In the genomic region with DNA sequence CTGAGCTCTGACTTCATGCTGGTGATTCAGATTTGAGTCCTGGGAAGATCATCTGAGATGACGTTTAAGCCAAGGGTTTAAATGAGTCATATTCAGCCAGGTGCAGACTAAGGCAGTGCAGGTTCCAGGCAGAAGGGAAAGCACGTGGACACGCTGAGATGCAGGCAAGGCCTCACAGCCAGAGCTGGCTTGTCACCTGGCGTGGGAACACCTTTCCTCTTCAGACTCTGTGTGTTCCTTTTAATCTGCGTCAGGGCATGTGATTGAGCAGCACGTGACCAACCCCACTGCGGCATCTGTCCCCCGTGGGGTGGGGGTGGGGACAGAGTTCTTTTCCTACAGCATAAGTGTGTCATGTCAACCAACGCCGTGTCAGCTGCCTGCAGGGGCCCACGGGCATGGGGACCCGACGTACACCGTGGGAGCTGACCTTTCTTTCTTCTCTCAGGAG, we compare ENCODE assay signal across 9 cellular contexts. TPM values are rescaled to one million over a fixed set of nuclear protein-coding genes. Genes with fewer than 3 reads are reported as not detected.
DNase-seq lines count a peak whose midpoint lies in the region; ATAC-seq, FAIRE-seq and TF ChIP-seq lines count a peak whose summit lies in the region.
"Had no signal": no experiment of that assay in that cellular context is flagged by ENCODE, and none has a peak within 500 bp of the region (broad histone marks: within the 10 kb centered on the region; RNA-seq: fewer than 3 reads in every experiment).

No MANE protein-coding gene starts in this region.

- no peaks in the 10 kb centered on the region for H3K9me3 ChIP-seq in CD8-positive, alpha-beta memory T cell (ENCODE audit: low read length)

- no peak overlapping the region for H3K4me3 Mint-ChIP-seq in CD8-positive, alpha-beta memory T cell
- H3K4me3 Mint-ChIP-seq: brain had no signal

- POLR2A ChIA-PET in CD8-positive, alpha-beta memory T cell (lab: Charles Lee): interaction anchor here (1.4 kb wide), 1 partner anchor 13 kb away, joined by 5 read pairs; a partner anchor contains a TSS

- H3K27ac Mint-ChIP-seq in CD8-positive, alpha-beta memory T cell: no peak overlapping the region

- no peaks in the 10 kb centered on the region for H3K4me1 ChIP-seq in CD8-positive, alpha-beta memory T cell (ENCODE audit: insufficient read depth, low read length)

- H3K27me3 Mint-ChIP-seq in CD8-positive, alpha-beta memory T cell: no peaks in the 10 kb centered on the region
- H3K27me3 Mint-ChIP-seq: brain had no signal

- CTCF ChIA-PET in CD8-positive, alpha-beta memory T cell (lab: Charles Lee): no interaction called here

- 0 out of 2 replicates have a peak, but pooled peaks have one; percentile 22 for TF ChIP-seq POLR2A in GM12892 (IDR thresholded peaks at IDR 0.05; ENCODE audit: low read depth, low read length)

- peaks cover 0 to 34% (median 8%) of the 10 kb centered on the region in 3 donors for H3K36me3 Mint-ChIP-seq in CD8-positive, alpha-beta memory T cell

- no peaks in the 10 kb centered on the region for H3K9me3 Mint-ChIP-seq in CD8-positive, alpha-beta memory T cell
- H3K9me3 Mint-ChIP-seq: brain had no signal

- FAIRE-seq in GM12892 (lab: Jason Lieb, UNC): peak; percentile 81

- H3K4me3 ChIP-seq in CD8-positive, alpha-beta memory T cell (ENCODE audit: low read length): no peak overlapping the region

- ATAC-seq in GM21737 (IDR thresholded peaks at IDR 0.05; ENCODE audit: unreplicated experiment) (peak; percentile 52), GM19324 (IDR thresholded peaks at IDR 0.05; ENCODE audit: low FRiP score, unreplicated experiment) (no peak)

- peaks cover 0 to 10% (median 5%) of the 10 kb centered on the region in 3 donors for H3K4me1 Mint-ChIP-seq in CD8-positive, alpha-beta memory T cell

- no peaks in the 10 kb centered on the region for H3K27me3 ChIP-seq in CD8-positive, alpha-beta memory T cell (ENCODE audit: insufficient read depth, low read length, poor library complexity, severe bottlenecking)

- DNase-seq in GM12892 (ENCODE audit: insufficient read length): no peak
- peak; percentile 13 to 15 for DNase-seq in SHP77 (lab: John Stamatoyannopoulos, UW)
- DNase-seq in kidney tubule cell (ENCODE audit: low spot score): peak; percentile 92
- DNase-seq in CD8-positive, alpha-beta memory T cell: no peak
- no peak for DNase-seq in OCI-M1 (lab: John Stamatoyannopoulos, UW)
- DNase-seq in T1000 (lab: John Stamatoyannopoulos, UW): no peak

- H3K27ac ChIP-seq in CD8-positive, alpha-beta memory T cell (ENCODE audit: low read depth, low read length): no peak overlapping the region

- peaks cover 9% of the 10 kb centered on the region for H3K36me3 ChIP-seq in CD8-positive, alpha-beta memory T cell (ENCODE audit: insufficient read depth, low read length)

RNA-seq across cellular contexts. Expression of a gene that starts 10.7 kb away (rescaled TPM):
- not detected for polyA plus RNA-seq in GM12892 (2012; ENCODE audit: missing spikeins)
- total RNA-seq in CD8-positive, alpha-beta memory T cell: not detected
- not detected for polyA plus RNA-seq in CD8-positive, alpha-beta memory T cell

RNA-seq across cellular contexts. Expression of a gene that starts 12.6 kb away (rescaled TPM):
- polyA plus RNA-seq in GM12892 (2012; ENCODE audit: missing spikeins): 133 TPM
- 10 to 100 TPM; 47.4 to 50.1 TPM for total RNA-seq in CD8-positive, alpha-beta memory T cell
- 53.1 TPM for polyA plus RNA-seq in CD8-positive, alpha-beta memory T cell

RNA-seq across cellular contexts. Expression of a gene that starts 19.8 kb away (rescaled TPM):
- polyA plus RNA-seq in GM12892 (2012; ENCODE audit: missing spikeins): 7.0 TPM
- total RNA-seq in CD8-positive, alpha-beta memory T cell: 10 to 100 TPM; 14.5 to 15.8 TPM
- polyA plus RNA-seq in CD8-positive, alpha-beta memory T cell: 21.7 TPM

RNA-seq across cellular contexts. Expression of a gene that starts 48.1 kb away (rescaled TPM):
- polyA plus RNA-seq in GM12892 (2012; ENCODE audit: missing spikeins): 68.4 TPM
- 100 to 1,000 TPM; 147 to 156 TPM for total RNA-seq in CD8-positive, alpha-beta memory T cell
- 21.9 TPM for polyA plus RNA-seq in CD8-positive, alpha-beta memory T cell

Comparison
In these comparisons a context has a peak if more than half of its experiments do, and no peak if none do; other contexts are left out.
1. DNase-seq: peak in SHP77 (2 of 2) and kidney tubule cell (single experiment); none in GM12892 (single experiment), CD8-positive, alpha-beta memory T cell (0 of 5), OCI-M1 (single experiment) and T1000 (single experiment).